1 cellular context compared by ENCODE assay signal in the genomic region with DNA sequence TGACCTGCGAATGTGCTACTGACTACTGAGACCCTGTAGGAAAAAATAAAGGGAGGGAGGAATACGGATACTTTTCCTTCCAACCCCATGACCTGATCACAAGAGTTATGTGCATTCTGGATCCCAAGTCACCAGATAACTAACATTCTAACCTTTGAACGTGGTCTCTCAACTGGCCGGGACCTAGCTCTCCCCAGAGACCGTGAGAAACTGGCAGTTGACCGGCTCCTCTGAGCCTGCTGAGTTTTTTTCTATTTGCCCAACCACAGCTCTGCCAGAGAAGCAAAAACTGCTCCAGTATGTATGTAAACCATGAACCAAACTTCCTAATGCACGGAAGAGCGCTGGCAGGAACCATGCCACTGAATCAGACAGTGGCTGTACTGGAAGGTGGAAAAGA.
TF ChIP-seq lines count a peak whose summit lies in the region.

No MANE protein-coding gene starts in this region.

TF ChIP-seq in HCT116, 20 proteins besides CTCF, POLR2A, EP300 and RAD21:
- TF ChIP-seq POLR2AphosphoS5 (IDR thresholded peaks at IDR 0.05; ENCODE audit: low read depth, low read length) (no peak), FOSL1 (IDR thresholded peaks at IDR 0.05; ENCODE audit: low read depth) (no peak), ZFX (IDR thresholded peaks at IDR 0.05) (no peak), EZH2phosphoT487 (IDR thresholded peaks at IDR 0.05; ENCODE audit: borderline replicate concordance) (no peak)
- TF ChIP-seq, protein P1, sequence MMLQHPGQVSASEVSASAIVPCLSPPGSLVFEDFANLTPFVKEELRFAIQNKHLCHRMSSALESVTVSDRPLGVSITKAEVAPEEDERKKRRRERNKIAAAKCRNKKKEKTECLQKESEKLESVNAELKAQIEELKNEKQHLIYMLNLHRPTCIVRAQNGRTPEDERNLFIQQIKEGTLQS (IDR thresholded peaks at IDR 0.05): no peak
- TF ChIP-seq, protein P2, sequence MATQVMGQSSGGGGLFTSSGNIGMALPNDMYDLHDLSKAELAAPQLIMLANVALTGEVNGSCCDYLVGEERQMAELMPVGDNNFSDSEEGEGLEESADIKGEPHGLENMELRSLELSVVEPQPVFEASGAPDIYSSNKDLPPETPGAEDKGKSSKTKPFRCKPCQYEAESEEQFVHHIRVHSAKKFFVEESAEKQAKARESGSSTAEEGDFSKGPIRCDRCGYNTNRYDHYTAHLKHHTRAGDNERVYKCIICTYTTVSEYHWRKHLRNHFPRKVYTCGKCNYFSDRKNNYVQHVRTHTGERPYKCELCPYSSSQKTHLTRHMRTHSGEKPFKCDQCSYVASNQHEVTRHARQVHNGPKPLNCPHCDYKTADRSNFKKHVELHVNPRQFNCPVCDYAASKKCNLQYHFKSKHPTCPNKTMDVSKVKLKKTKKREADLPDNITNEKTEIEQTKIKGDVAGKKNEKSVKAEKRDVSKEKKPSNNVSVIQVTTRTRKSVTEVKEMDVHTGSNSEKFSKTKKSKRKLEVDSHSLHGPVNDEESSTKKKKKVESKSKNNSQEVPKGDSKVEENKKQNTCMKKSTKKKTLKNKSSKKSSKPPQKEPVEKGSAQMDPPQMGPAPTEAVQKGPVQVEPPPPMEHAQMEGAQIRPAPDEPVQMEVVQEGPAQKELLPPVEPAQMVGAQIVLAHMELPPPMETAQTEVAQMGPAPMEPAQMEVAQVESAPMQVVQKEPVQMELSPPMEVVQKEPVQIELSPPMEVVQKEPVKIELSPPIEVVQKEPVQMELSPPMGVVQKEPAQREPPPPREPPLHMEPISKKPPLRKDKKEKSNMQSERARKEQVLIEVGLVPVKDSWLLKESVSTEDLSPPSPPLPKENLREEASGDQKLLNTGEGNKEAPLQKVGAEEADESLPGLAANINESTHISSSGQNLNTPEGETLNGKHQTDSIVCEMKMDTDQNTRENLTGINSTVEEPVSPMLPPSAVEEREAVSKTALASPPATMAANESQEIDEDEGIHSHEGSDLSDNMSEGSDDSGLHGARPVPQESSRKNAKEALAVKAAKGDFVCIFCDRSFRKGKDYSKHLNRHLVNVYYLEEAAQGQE (IDR thresholded peaks at IDR 0.05; ENCODE audit: low read depth): no peak
TF ChIP-seq in HCT116: peak in this region for 0.
